In the genomic region with DNA sequence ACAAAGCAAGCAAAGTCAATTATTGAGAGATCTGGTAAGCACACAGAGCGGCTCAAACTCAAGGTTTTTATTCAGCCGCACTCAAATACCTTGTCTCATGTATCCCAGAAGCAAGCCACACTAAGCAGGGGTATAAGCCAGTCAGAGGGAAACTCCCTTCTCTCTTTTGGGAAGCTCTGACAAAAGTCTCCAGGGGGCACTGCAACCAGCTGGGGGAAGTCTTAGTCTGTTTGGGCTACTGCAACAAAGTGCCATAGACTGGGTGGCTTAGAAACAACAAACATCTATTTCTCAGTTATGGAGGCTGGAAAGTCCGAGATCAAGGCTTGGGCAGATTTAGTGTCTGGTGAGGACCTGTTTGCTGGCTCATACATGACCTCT, we compare ENCODE assay signal across 10 cellular contexts.
DNase-seq lines count a peak whose midpoint lies in the region; TF ChIP-seq lines count a peak whose summit lies in the region.
"Had no signal": no experiment of that assay in that cellular context is flagged by ENCODE, and none has a peak within 500 bp of the region (broad histone marks: within the 10 kb centered on the region; RNA-seq: fewer than 3 reads in every experiment).

No MANE protein-coding gene starts in this region.

- no peak overlapping the region for H2BK120ac ChIP-seq in mesendoderm (ENCODE audit: low read depth, low read length)

- H3K79me2 ChIP-seq in KMS-11 (ENCODE audit: insufficient read depth, low read depth) (no peaks in the 10 kb centered on the region), mesendoderm (ENCODE audit: control insufficient read depth, insufficient read depth, low read length) (no peaks in the 10 kb centered on the region)

- H2BK15ac ChIP-seq in mesendoderm (replicated peaks; ENCODE audit: low read depth), result no peak overlapping the region

- H2AK5ac ChIP-seq in mesendoderm (ENCODE audit: low read length), result no peak overlapping the region

- peak overlapping the region; percentile 14; the same call in 1 of the 2 replicates for H3K9ac ChIP-seq in KMS-11
- H3K9ac ChIP-seq in mesendoderm (ENCODE audit: low read length), result no peak overlapping the region

- peak overlapping the region; percentile 63 for H3K4me2 ChIP-seq in KMS-11
- no peak overlapping the region for H3K4me2 ChIP-seq in mesendoderm (ENCODE audit: low read length)

- H3K4me1 ChIP-seq in KMS-11 (ENCODE audit: low read depth, poor library complexity, severe bottlenecking), result peaks cover 63% of the 10 kb centered on the region
- peaks cover 7% of the 10 kb centered on the region for H3K4me1 ChIP-seq in mesendoderm (ENCODE audit: control insufficient read depth, low read depth, low read length)

- peak overlapping the region; percentile 43 for H2AFZ ChIP-seq in KMS-11 (ENCODE audit: low read depth)

- no peak overlapping the region for H4K8ac ChIP-seq in mesendoderm (ENCODE audit: low read depth, low read length)

- no peak overlapping the region for H3K23ac ChIP-seq in mesendoderm (ENCODE audit: low read length)

- H3K79me1 ChIP-seq in mesendoderm (ENCODE audit: low read length), result no peaks in the 10 kb centered on the region

- H2BK5ac ChIP-seq in mesendoderm (ENCODE audit: low read length), result no peak overlapping the region

- H3K4me3 ChIP-seq in GM06990 (replicated peaks; ENCODE audit: low read depth, low read length) (no peak overlapping the region), KMS-11 (IDR thresholded peaks at IDR 0.05; ENCODE audit: insufficient read depth, low read depth, low read length) (no peak overlapping the region), brain microvascular endothelial cell (ENCODE audit: low read depth, low read length) (no peak overlapping the region), mesendoderm (ENCODE audit: low read length) (no peak overlapping the region)

- no CpG with 5 or more reads among the region's 3 CpGs for WGBS in mesendoderm (ENCODE audit: extremely low coverage, insufficient coverage, low lambda C conversion rate)

- H3K27ac ChIP-seq in KMS-11 (peak overlapping the region; percentile 70), brain microvascular endothelial cell (no peak overlapping the region), mesendoderm (ENCODE audit: low read depth, low read length) (no peak overlapping the region)

- H4K20me1 ChIP-seq in KMS-11 (ENCODE audit: insufficient read depth), result no peaks in the 10 kb centered on the region

- no peak for DNase-seq in GM06990 (ENCODE audit: extremely low read depth, insufficient read length)
- DNase-seq in brain microvascular endothelial cell, result no peak
- peak; percentile 67 for DNase-seq in mesendoderm
- no peak for DNase-seq in mesenteric fat pad (ENCODE audit: low spot score)
- DNase-seq in midbrain (lab: John Stamatoyannopoulos, UW), result no peak
- no peak for DNase-seq in hypothalamus (lab: John Stamatoyannopoulos, UW)
- no peak for DNase-seq in cerebellum (ENCODE audit: low spot score)
- DNase-seq: anterior cingulate cortex, substantia nigra had no signal

- in situ Hi-C loops in brain microvascular endothelial cell (cut with HindIII; ENCODE audit: low pct_ligation_motif_present, low sequenced_read_pairs), result no loop called here

- peak; percentile 44 for TF ChIP-seq CTCF in GM06990 (IDR thresholded peaks at IDR 0.05; ENCODE audit: insufficient read depth, low read length, poor library complexity, severe bottlenecking)
- peak; percentile 30; the same call in 1 of the 2 replicates for TF ChIP-seq CTCF in KMS-11 (conservative IDR thresholded peaks at IDR 0.05; ENCODE audit: low read depth, low read length)
- peak; percentile 31 for TF ChIP-seq CTCF in brain microvascular endothelial cell (IDR thresholded peaks at IDR 0.05; ENCODE audit: low read depth, low read length, missing control alignments)

- H4K5ac ChIP-seq in mesendoderm (ENCODE audit: low read length), result no peak overlapping the region

- H3K36me3 ChIP-seq in GM06990 (ENCODE audit: control insufficient read depth, insufficient read depth, low read length) (no peaks in the 10 kb centered on the region), KMS-11 (ENCODE audit: insufficient read depth) (no peaks in the 10 kb centered on the region), brain microvascular endothelial cell (replicated peaks) (no peaks in the 10 kb centered on the region), mesendoderm (ENCODE audit: control insufficient read depth, insufficient read depth, low read length) (no peaks in the 10 kb centered on the region)

- H3K4ac ChIP-seq in mesendoderm (ENCODE audit: low read depth, low read length), result no peak overlapping the region

- H3K18ac ChIP-seq in mesendoderm (ENCODE audit: low read length), result no peak overlapping the region

- H3K56ac ChIP-seq in mesendoderm (ENCODE audit: low read length), result no peak overlapping the region

- H3K27me3 ChIP-seq in GM06990 (replicated peaks; ENCODE audit: control insufficient read depth, insufficient read depth, low read length) (no peaks in the 10 kb centered on the region), KMS-11 (ENCODE audit: insufficient read depth, low read depth) (no peaks in the 10 kb centered on the region), brain microvascular endothelial cell (replicated peaks) (no peaks in the 10 kb centered on the region), mesendoderm (ENCODE audit: insufficient read depth, low read length, poor library complexity) (no peaks in the 10 kb centered on the region)
